In the genomic region with DNA sequence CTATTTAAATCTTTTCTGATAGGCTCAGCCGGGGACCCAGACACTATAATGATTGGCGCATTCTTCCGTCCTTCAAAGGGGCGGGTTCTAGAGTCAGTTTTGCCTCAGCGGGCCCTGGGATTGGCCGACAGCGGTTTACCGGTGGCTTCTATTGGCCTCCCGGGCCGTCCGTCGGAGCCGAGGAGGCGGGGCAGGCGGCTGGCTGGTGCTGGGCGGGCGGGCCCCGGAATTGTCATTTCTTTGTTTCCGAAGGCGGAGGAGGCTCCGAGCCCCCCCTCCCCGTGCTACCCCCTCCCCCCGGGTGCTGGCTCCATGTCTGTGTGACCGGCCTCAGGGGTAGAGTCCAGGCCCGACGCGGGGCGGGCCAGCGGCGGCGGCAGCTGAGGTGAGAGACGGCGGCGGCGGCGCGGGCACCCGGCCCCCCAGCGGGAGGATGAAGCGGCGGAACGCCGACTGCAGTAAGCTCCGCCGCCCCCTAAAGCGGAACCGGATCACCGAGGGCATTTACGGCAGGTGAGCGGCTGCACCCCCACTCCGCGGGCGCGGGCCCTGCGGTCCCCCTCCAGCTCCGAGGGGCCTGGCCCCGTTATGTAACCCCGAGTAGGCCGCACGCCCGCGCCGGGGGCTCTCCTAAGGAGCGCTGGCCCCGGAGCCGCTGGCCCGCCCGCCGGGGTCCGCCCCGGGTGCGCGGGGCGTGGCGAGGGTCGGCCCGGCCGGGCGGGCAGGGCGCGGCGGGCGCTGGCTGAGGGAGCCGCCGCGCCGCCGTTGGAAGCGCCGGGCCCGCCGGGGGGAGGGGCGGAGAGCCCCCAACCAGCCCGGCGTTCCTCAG, we compare ENCODE assay signal across 8 cellular contexts. TPM values are rescaled to one million over a fixed set of nuclear protein-coding genes. Genes with fewer than 3 reads are reported as not detected.
DNase-seq lines count a peak whose midpoint lies in the region; ATAC-seq and TF ChIP-seq lines count a peak whose summit lies in the region.

A gene with protein sequence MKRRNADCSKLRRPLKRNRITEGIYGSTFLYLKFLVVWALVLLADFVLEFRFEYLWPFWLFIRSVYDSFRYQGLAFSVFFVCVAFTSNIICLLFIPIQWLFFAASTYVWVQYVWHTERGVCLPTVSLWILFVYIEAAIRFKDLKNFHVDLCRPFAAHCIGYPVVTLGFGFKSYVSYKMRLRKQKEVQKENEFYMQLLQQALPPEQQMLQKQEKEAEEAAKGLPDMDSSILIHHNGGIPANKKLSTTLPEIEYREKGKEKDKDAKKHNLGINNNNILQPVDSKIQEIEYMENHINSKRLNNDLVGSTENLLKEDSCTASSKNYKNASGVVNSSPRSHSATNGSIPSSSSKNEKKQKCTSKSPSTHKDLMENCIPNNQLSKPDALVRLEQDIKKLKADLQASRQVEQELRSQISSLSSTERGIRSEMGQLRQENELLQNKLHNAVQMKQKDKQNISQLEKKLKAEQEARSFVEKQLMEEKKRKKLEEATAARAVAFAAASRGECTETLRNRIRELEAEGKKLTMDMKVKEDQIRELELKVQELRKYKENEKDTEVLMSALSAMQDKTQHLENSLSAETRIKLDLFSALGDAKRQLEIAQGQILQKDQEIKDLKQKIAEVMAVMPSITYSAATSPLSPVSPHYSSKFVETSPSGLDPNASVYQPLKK (plus strand): TSS at position 232 of the 829 bp plus-strand sequence. CDS start 202 bp downstream, at position 434.

- TF ChIP-seq CTCF in GM12875 (IDR thresholded peaks at IDR 0.05; ENCODE audit: borderline replicate concordance, insufficient read depth, low read depth, low read length): 0 out of 2 replicates have a peak, but pooled peaks have one; percentile 16
- peak in 2 of 6 experiments; percentile 9 to 15 for TF ChIP-seq CTCF in adrenal gland (IDR thresholded peaks at IDR 0.05)
- TF ChIP-seq CTCF in parathyroid adenoma (IDR thresholded peaks at IDR 0.05): no peak
- no peak for TF ChIP-seq CTCF in tibial artery (IDR thresholded peaks at IDR 0.05)

- H3K9me3 ChIP-seq in adrenal gland (replicated peaks in 1 of 3): no peaks in the 10 kb centered on the region
- H3K9me3 ChIP-seq in parathyroid adenoma (ENCODE audit: control insufficient read depth, low read length): no peaks in the 10 kb centered on the region
- H3K9me3 ChIP-seq in tibial artery: no peaks in the 10 kb centered on the region

- peak within 1 kb of the TSS; percentile 53 for H3K9ac ChIP-seq in parathyroid adenoma

- no peaks in the 10 kb centered on the region for H3K36me3 ChIP-seq in adrenal gland (replicated peaks in 1 of 2)
- H3K36me3 ChIP-seq in parathyroid adenoma (ENCODE audit: control insufficient read depth, insufficient read depth, low read length): no peaks in the 10 kb centered on the region
- no peaks in the 10 kb centered on the region for H3K36me3 ChIP-seq in tibial artery

- peak; percentile 89 for ATAC-seq in HG02870 (IDR thresholded peaks at IDR 0.05; ENCODE audit: unreplicated experiment)

- intact Hi-C loops in T-helper 1 cell treated with Interleukin-12 subunit alpha and Interleukin-12 subunit beta and Interleukin-4 antibody, amounts not matched to agents 30 ng/mL and 1 ng/mL, for 36 hours (cut with micrococcal nuclease): loop anchor here (1.0 to 10.0 kb wide), 13 partner anchors 16 to 1044 kb away; a partner anchor contains a TSS
- intact Hi-C loops in adrenal gland (cut with DNase I) (loop anchor here in 1 of 2 donors (10.0 kb wide), 1 partner anchor 54 kb away; no protein-coding TSS in a partner anchor), cardiac septum (cut with DNase I) (loop anchor here (5.0 kb wide), 2 partner anchors 51 to 94 kb away; a partner anchor contains a TSS), tibial artery (cut with DNase I; ENCODE audit: low total_unique reads) (no loop called here)

- H3K4me1 ChIP-seq in adrenal gland (replicated peaks in 1 of 2) (peaks cover 38 to 46% of the 10 kb centered on the region in 2 donors), parathyroid adenoma (peaks cover 3% of the 10 kb centered on the region), tibial artery (peaks cover 0 to 47% (median 23%) of the 10 kb centered on the region in 4 donors)

- H3K4me2 ChIP-seq in parathyroid adenoma (ENCODE audit: low read length): peak within 1 kb of the TSS; percentile 97

- peak; percentile 87 for DNase-seq in NCI-H146 treated with DMSO at 0.1 percent for 48 hours (lab: John Stamatoyannopoulos, UW; ENCODE audit: unreplicated experiment)
- peak; percentile 98 to 99 (median 98) for DNase-seq in adrenal gland
- DNase-seq in cardiac septum (ENCODE audit: low spot score): peak; percentile 98
- DNase-seq in tibial artery: peak; percentile 95 to 98

- H2AFZ ChIP-seq in parathyroid adenoma: peak within 1 kb of the TSS; percentile 51

- peak within 1 kb of the TSS; percentile 84 for H3K4me3 ChIP-seq in GM12875 (ENCODE audit: low read depth, low read length)
- H3K4me3 ChIP-seq in adrenal gland: peak within 1 kb of the TSS; percentile 64 to 92 (median 76)
- H3K4me3 ChIP-seq in parathyroid adenoma (ENCODE audit: low read depth, low read length): peak within 1 kb of the TSS; percentile 66
- H3K4me3 ChIP-seq in tibial artery: peak within 1 kb of the TSS; percentile 97 to 99

- H3K27me3 ChIP-seq in adrenal gland (no peaks in the 10 kb centered on the region), parathyroid adenoma (ENCODE audit: control insufficient read depth, insufficient read depth, low read length) (no peaks in the 10 kb centered on the region), tibial artery (no peaks in the 10 kb centered on the region)

- TF ChIP-seq POLR2A in adrenal gland (IDR thresholded peaks at IDR 0.05): peak; percentile 9 to 58

- H3K27ac ChIP-seq in adrenal gland: peak within 1 kb of the TSS; percentile 77 to 97 (median 95)
- peak within 1 kb of the TSS; percentile 72 for H3K27ac ChIP-seq in parathyroid adenoma
- peak within 1 kb of the TSS; percentile 94 to 98 for H3K27ac ChIP-seq in tibial artery

- H3K79me2 ChIP-seq in parathyroid adenoma: no peaks in the 10 kb centered on the region

- WGBS in adrenal gland, 4 donors: 0% methylated on average over 17 to 95 of the region's 95 CpGs

RNA-seq across cellular contexts. Expression of the gene that starts here (rescaled TPM):
- total RNA-seq in T-helper 1 cell treated with Interleukin-12 subunit alpha and Interleukin-12 subunit beta and Interleukin-4 antibody, amounts not matched to agents 30 ng/mL and 1 ng/mL, for 36 hours: 23.1 and 23.6 TPM in 2 replicates
- total RNA-seq in adrenal gland (10 to 100 TPM; 25.2 to 48.4 (median 29.6) TPM), cardiac septum (10.3 TPM)
- polyA plus RNA-seq in adrenal gland: 10 to 100 TPM; 15.1 to 45.4 (median 20.7) TPM

Comparison
In these comparisons a context has a peak if more than half of its experiments do, and no peak if none do; other contexts are left out.
1. Peak in every context shown above with its lines: DNase-seq, ATAC-seq, H3K4me3 ChIP-seq and H3K27ac ChIP-seq.